Comparison of ENCODE assay signal across 5 cellular contexts in the genomic region with DNA sequence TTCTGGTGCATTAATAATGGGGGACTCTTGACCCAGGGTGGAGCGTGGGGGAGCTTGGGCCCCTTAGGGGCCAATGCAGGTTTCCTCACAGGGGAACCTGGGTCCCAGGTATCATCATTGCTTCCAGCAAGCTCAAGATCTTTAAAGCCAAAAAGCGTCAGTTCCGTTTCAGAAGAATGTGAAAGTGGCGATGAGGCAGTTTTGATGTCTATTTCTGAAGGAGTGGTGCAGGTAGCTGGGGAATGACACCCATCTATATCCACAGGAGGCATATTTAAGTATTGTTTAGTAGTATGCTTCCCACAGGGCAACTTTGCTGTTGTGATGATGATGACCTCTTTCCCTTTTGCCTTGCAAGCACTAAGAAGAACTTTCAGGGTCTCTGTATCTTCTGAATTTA. TPM values are rescaled to one million over a fixed set of nuclear protein-coding genes. Genes with fewer than 3 reads are reported as not detected.
"Had no signal": no experiment of that assay in that cellular context is flagged by ENCODE, and none has a peak within 500 bp of the region (broad histone marks: within the 10 kb centered on the region; RNA-seq: fewer than 3 reads in every experiment).

No MANE protein-coding gene starts in this region.

- H3K9me3 Mint-ChIP-seq: GM23338, H9 had no signal

- ATAC-seq: GM23338 had no signal

- H2AFZ ChIP-seq: GM23338 had no signal

- H3K4me2 ChIP-seq: GM23338 had no signal

- H3K4me3 ChIP-seq: GM23338 had no signal

- H3K4me3 Mint-ChIP-seq: GM23338, H9 had no signal

- DNase-seq: H9, HCEC 1CT, IMR-90 had no signal

- H3K27ac Mint-ChIP-seq: GM23338, H9 had no signal

RNA-seq across cellular contexts. Expression of a gene that starts 10.8 kb away (rescaled TPM):
- total RNA-seq: HT-29, IMR-90 had no signal
- polyA plus RNA-seq: IMR-90 had no signal
